8 cellular contexts compared by ENCODE assay signal in genomic region chrX:48493890-48494364, GRCh38. TPM values are rescaled to one million over a fixed set of nuclear protein-coding genes. Genes with fewer than 3 reads are reported as not detected.
DNase-seq lines count a peak whose midpoint lies in the region; ATAC-seq and TF ChIP-seq lines count a peak whose summit lies in the region.

No MANE protein-coding gene starts in this region.

- no peak overlapping the region for H3K27ac ChIP-seq in MM.1S (ENCODE audit: low read length)
- H3K27ac ChIP-seq in mammary epithelial cell (ENCODE audit: insufficient read depth, low read depth, low read length), result no peak overlapping the region

- CTCF ChIA-PET in mammary epithelial cell (lab: Charles Lee; ENCODE audit: low non-redundant PET), result no interaction called here

- TF ChIP-seq CTCF in MM.1S (IDR thresholded peaks at IDR 0.05; ENCODE audit: low read length) (peak; percentile 32), mammary epithelial cell (conservative IDR thresholded peaks at IDR 0.05 in 1 of 2, IDR thresholded peaks at IDR 0.05 in 1 of 2; ENCODE audit: extremely low read depth in 1 of 2, insufficient read depth in 1 of 2, low read depth in 1 of 2, low read length in 2 of 2) (peak; percentile 25 to 45), nephron progenitor cell (IDR thresholded peaks at IDR 0.05) (peak; percentile 41)

- no peak overlapping the region for H3K27ac Mint-ChIP-seq in nephron progenitor cell

- H3K27me3 ChIP-seq in MM.1S (replicated peaks; ENCODE audit: insufficient read depth, low read length) (no peaks in the 10 kb centered on the region), mammary epithelial cell (ENCODE audit: insufficient read depth, low read length) (no peaks in the 10 kb centered on the region)

- H3K79me2 ChIP-seq in MM.1S (ENCODE audit: low read length) (no peaks in the 10 kb centered on the region), mammary epithelial cell (ENCODE audit: insufficient read depth, low read length) (no peaks in the 10 kb centered on the region)

- WGBS in mammary epithelial cell (ENCODE audit: low coverage, missing lambda C conversion rate), result 32% methylated on average over 10 of the region's 10 CpGs

- no TSS peak for BruUV-seq in mammary epithelial cell (replicated peaks; lab: Mats Ljungman, UMichigan)

- H3K36me3 ChIP-seq in MM.1S (replicated peaks; ENCODE audit: insufficient read depth, low read length) (no peaks in the 10 kb centered on the region), mammary epithelial cell (ENCODE audit: insufficient read depth, low read length) (no peaks in the 10 kb centered on the region)

- H3K4me1 Mint-ChIP-seq in nephron progenitor cell, result peaks cover 9% of the 10 kb centered on the region

- no peaks in the 10 kb centered on the region for H3K36me3 Mint-ChIP-seq in nephron progenitor cell (ENCODE audit: low read depth)

- H3K4me2 ChIP-seq in MM.1S (ENCODE audit: low read depth, low read length) (no peak overlapping the region), mammary epithelial cell (ENCODE audit: insufficient read depth, low read depth, low read length) (no peak overlapping the region)

- H3K9me2 ChIP-seq in MM.1S (replicated peaks; ENCODE audit: insufficient read depth, low read length), result no peaks in the 10 kb centered on the region

- no peak overlapping the region for H2AFZ ChIP-seq in MM.1S (ENCODE audit: low read length)
- no peak overlapping the region for H2AFZ ChIP-seq in mammary epithelial cell (ENCODE audit: low read depth, low read length)

- in situ Hi-C loops in mammary epithelial cell (cut with MboI; ENCODE audit: low sequenced_read_pairs in 2 of 2), result loop anchor here in 1 of 2 donors (10.0 kb wide), 1 partner anchor 409 kb away; no protein-coding TSS in a partner anchor

- peaks cover 69% of the 10 kb centered on the region for H3K9me3 Mint-ChIP-seq in nephron progenitor cell

- H3K27me3 Mint-ChIP-seq in nephron progenitor cell (ENCODE audit: low read depth, poor library complexity), result peaks cover 13% of the 10 kb centered on the region

- H3K4me3 ChIP-seq in MM.1S (ENCODE audit: low read length), result no peak overlapping the region
- no peak overlapping the region for H3K4me3 ChIP-seq in mammary epithelial cell (replicated peaks in 1 of 3; ENCODE audit: insufficient read depth in 1 of 3, low read depth in 2 of 3, low read length in 3 of 3)

- no peaks in the 10 kb centered on the region for H3K4me1 ChIP-seq in MM.1S (ENCODE audit: low read length)
- peaks cover 46% of the 10 kb centered on the region for H3K4me1 ChIP-seq in mammary epithelial cell (ENCODE audit: insufficient read depth, low read length)

- dilution Hi-C loops in mammary epithelial cell (cut with HindIII; ENCODE audit: low sequenced_read_pairs), result loop anchor here (10.0 kb wide), 1 partner anchor 409 kb away; no protein-coding TSS in a partner anchor

- H3K9ac ChIP-seq in MM.1S (ENCODE audit: low read length) (no peak overlapping the region), mammary epithelial cell (ENCODE audit: insufficient read depth, low read length) (no peak overlapping the region)

- DNase-seq in EL (peak; percentile 47), MM.1S (peak; percentile 41), mammary epithelial cell (no peak), nephron progenitor cell (peak; percentile 41), SIG-M5 (lab: John Stamatoyannopoulos, UW) (no peak)

- H3F3A ChIP-seq in MM.1S (ENCODE audit: insufficient read depth, low read length), result no peaks in the 10 kb centered on the region

- no peak overlapping the region for H3K4me3 Mint-ChIP-seq in nephron progenitor cell

- H3K9me3 ChIP-seq in MM.1S (replicated peaks; ENCODE audit: insufficient read depth, low read length) (no peaks in the 10 kb centered on the region), mammary epithelial cell (replicated peaks; ENCODE audit: insufficient read depth, low read length) (no peaks in the 10 kb centered on the region)

- ATAC-seq in GM21515 (IDR thresholded peaks at IDR 0.05; ENCODE audit: unreplicated experiment), result no peak
- ATAC-seq in HG02588 (IDR thresholded peaks at IDR 0.05; ENCODE audit: unreplicated experiment), result no peak
- ATAC-seq in HG03342 (IDR thresholded peaks at IDR 0.05; ENCODE audit: unreplicated experiment), result no peak

- intact Hi-C loops in mammary epithelial cell (cut with micrococcal nuclease), result loop anchor here (1.0 to 10.0 kb wide), 3 partner anchors 411 to 659 kb away; partner anchors contain the start of gene ZNF81

- H4K20me1 ChIP-seq in MM.1S (ENCODE audit: insufficient read depth, low read length) (no peaks in the 10 kb centered on the region), mammary epithelial cell (ENCODE audit: insufficient read depth, low read length) (no peaks in the 10 kb centered on the region)

RNA-seq across cellular contexts. Expression of gene PORCN, which starts 14.9 kb away (rescaled TPM):
- total RNA-seq in mammary epithelial cell, result 100 to 1,000 TPM in 1 of 2 donors, 10 to 100 TPM in 1; 36.2 to 113 TPM
- polyA plus RNA-seq in mammary epithelial cell, result 86.4 TPM
- 111 TPM for polyA minus RNA-seq in mammary epithelial cell

RNA-seq across cellular contexts. Expression of gene FTSJ1, which starts 17.9 kb away (rescaled TPM):
- total RNA-seq in mammary epithelial cell, result 100 to 1,000 TPM; 112 to 126 TPM
- 113 TPM for polyA plus RNA-seq in mammary epithelial cell
- 117 TPM for polyA minus RNA-seq in mammary epithelial cell

RNA-seq across cellular contexts. Expression of gene SLC38A5, which starts 23.9 kb away (rescaled TPM):
- total RNA-seq in mammary epithelial cell, result 1 to 10 TPM; 1.5 to 4.5 TPM
- 2.1 TPM for polyA plus RNA-seq in mammary epithelial cell
- 18.6 TPM for polyA minus RNA-seq in mammary epithelial cell

RNA-seq across cellular contexts. Expression of gene EBP, which starts 27.7 kb away (rescaled TPM):
- 100 to 1,000 TPM in 1 of 2 donors, 10 to 100 TPM in 1; 86.4 to 292 TPM for total RNA-seq in mammary epithelial cell
- 538 TPM for polyA plus RNA-seq in mammary epithelial cell
- polyA minus RNA-seq in mammary epithelial cell, result 972 TPM

RNA-seq across cellular contexts. Expression of gene TBC1D25, which starts 45.6 kb away (rescaled TPM):
- total RNA-seq in mammary epithelial cell, result 10 to 100 TPM; 14.7 to 16.7 TPM
- 13.1 TPM for polyA plus RNA-seq in mammary epithelial cell
- polyA minus RNA-seq in mammary epithelial cell, result 35.2 TPM

Comparison
In these comparisons a context has a peak if more than half of its experiments do, and no peak if none do; other contexts are left out.
1. DNase-seq: peak in EL (single experiment), MM.1S (single experiment) and nephron progenitor cell (single experiment); none in mammary epithelial cell (single experiment) and SIG-M5 (single experiment).
2. Peak in every context shown above with its lines, with median percentiles within 50 percentile points of each other: CTCF ChIP-seq.